18 cellular contexts compared by ENCODE assay signal in genomic region chr7:48213226-48213625, GRCh38. TPM values are rescaled to one million over a fixed set of nuclear protein-coding genes. Genes with fewer than 3 reads are reported as not detected.
"Had no signal": no experiment of that assay in that cellular context is flagged by ENCODE, and none has a peak within 500 bp of the region (broad histone marks: within the 10 kb centered on the region; RNA-seq: fewer than 3 reads in every experiment).

No MANE protein-coding gene starts in this region.

- H3K4me1 ChIP-seq: colonic mucosa, heart left ventricle, psoas muscle, right lobe of liver, tibial artery, upper lobe of left lung, uterus had no signal

- H3K4me1 Mint-ChIP-seq: stimulated activated effector memory CD8-positive, alpha-beta T cell treated with anti-CD3 and anti-CD28 coated beads, Interleukin-12 subunit alpha, Interleukin-12 subunit beta, amount 100 ng/mL, for 72 hours had no signal

- H3K36me3 Mint-ChIP-seq: natural killer cell treated with Interleukin-12 subunit alpha and Interleukin-12 subunit beta and Interleukin-15 and Interleukin-18, amount 100 ng/mL, for 72 hours; stimulated activated effector memory CD8-positive, alpha-beta T cell treated with anti-CD3 and anti-CD28 coated beads, Interleukin-12 subunit alpha, Interleukin-12 subunit beta, amount 100 ng/mL, for 72 hours had no signal

- H3K4me3 Mint-ChIP-seq: natural killer cell treated with Interleukin-12 subunit alpha and Interleukin-12 subunit beta and Interleukin-15 and Interleukin-18, amount 100 ng/mL, for 72 hours; stimulated activated effector memory CD8-positive, alpha-beta T cell treated with anti-CD3 and anti-CD28 coated beads, Interleukin-12 subunit alpha, Interleukin-12 subunit beta, amount 100 ng/mL, for 72 hours had no signal

- H3K9me3 ChIP-seq: colonic mucosa, psoas muscle, right lobe of liver, upper lobe of left lung, uterus had no signal

- H3K4me3 ChIP-seq: colonic mucosa, heart left ventricle, psoas muscle, right lobe of liver, tibial artery, upper lobe of left lung, uterus had no signal

- H3K27ac ChIP-seq: colonic mucosa, heart left ventricle, psoas muscle, right lobe of liver, tibial artery, upper lobe of left lung, uterus had no signal

- DNase-seq: colonic mucosa; dermis blood vessel endothelial cell; erythroblast; heart left ventricle; hypothalamus; kidney glomerular epithelial cell; midbrain; psoas muscle; retina; right lobe of liver; stimulated activated CD4-positive, alpha-beta T cell treated with anti-CD3 and anti-CD28 coated beads, Interleukin-4, amount 100 ng/mL, for 1 hour; stimulated activated CD8-positive, alpha-beta memory T cell treated with anti-CD3 and anti-CD28 coated beads, Interleukin-4, amount 100 ng/mL, for 48 hours; stimulated activated naive CD8-positive, alpha-beta T cell treated with anti-CD3 and anti-CD28 coated beads, Interleukin-15, Interleukin-2, amounts not matched to agents 100 U/mL and 50 U/mL, for 24 hours; tibial artery; upper lobe of left lung; uterus had no signal

- H3K36me3 ChIP-seq: colonic mucosa, heart left ventricle, right lobe of liver, tibial artery, upper lobe of left lung, uterus had no signal

- H3K27me3 ChIP-seq: colonic mucosa, heart left ventricle, right lobe of liver, tibial artery, upper lobe of left lung, uterus had no signal

- H3K27ac Mint-ChIP-seq: natural killer cell treated with Interleukin-12 subunit alpha and Interleukin-12 subunit beta and Interleukin-15 and Interleukin-18, amount 100 ng/mL, for 72 hours; stimulated activated effector memory CD8-positive, alpha-beta T cell treated with anti-CD3 and anti-CD28 coated beads, Interleukin-12 subunit alpha, Interleukin-12 subunit beta, amount 100 ng/mL, for 72 hours had no signal

- H3K9me3 Mint-ChIP-seq: natural killer cell treated with Interleukin-12 subunit alpha and Interleukin-12 subunit beta and Interleukin-15 and Interleukin-18, amount 100 ng/mL, for 72 hours; stimulated activated effector memory CD8-positive, alpha-beta T cell treated with anti-CD3 and anti-CD28 coated beads, Interleukin-12 subunit alpha, Interleukin-12 subunit beta, amount 100 ng/mL, for 72 hours had no signal

RNA-seq across cellular contexts. Expression of gene ABCA13, which starts 42.0 kb away (rescaled TPM):
- total RNA-seq: natural killer cell treated with Interleukin-12 subunit alpha and Interleukin-12 subunit beta and Interleukin-15 and Interleukin-18, amount 100 ng/mL, for 72 hours had no signal
- polyA plus RNA-seq: psoas muscle had no signal
